12 cellular contexts compared by ENCODE assay signal in the genomic region with DNA sequence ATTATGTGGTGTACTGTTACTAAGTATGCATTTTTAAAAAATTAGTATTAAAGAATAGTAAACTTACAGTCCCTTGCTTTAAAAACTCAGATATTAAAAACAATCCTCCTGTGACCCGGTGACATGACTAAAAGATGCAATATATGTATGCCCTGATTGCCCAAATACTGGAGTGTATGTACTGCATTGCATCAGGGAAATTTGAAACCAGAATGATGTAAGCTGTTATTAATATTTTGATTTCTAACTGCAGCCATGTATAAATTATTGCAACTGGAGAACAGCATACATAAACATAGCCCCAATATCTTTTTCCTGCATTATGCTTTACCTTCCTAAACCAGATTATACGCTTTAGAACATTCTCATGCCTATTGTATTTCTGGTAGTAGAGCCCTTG. TPM values are rescaled to one million over a fixed set of nuclear protein-coding genes. Genes with fewer than 3 reads are reported as not detected.
DNase-seq lines count a peak whose midpoint lies in the region; ATAC-seq, FAIRE-seq and TF ChIP-seq lines count a peak whose summit lies in the region.
"Had no signal": no experiment of that assay in that cellular context is flagged by ENCODE, and none has a peak within 500 bp of the region (broad histone marks: within the 10 kb centered on the region; RNA-seq: fewer than 3 reads in every experiment).

No MANE protein-coding gene starts in this region.

- FAIRE-seq in pancreas (lab: Jason Lieb, UNC) = no peak

- in situ Hi-C loops in ACHN (cut with HindIII; ENCODE audit: low pct_ligation_motif_present, low pct_unique_long_range_greater_than_20kb, low sequenced_read_pairs) = no loop called here

- H3K9me3 ChIP-seq in pancreas (no peaks in the 10 kb centered on the region), left lung (no peaks in the 10 kb centered on the region)
- H3K9me3 ChIP-seq: vagina had no signal

- peaks cover 47% of the 10 kb centered on the region for H3K4me1 Mint-ChIP-seq in activated T-helper 1 cell treated with anti-CD3 and anti-CD28 coated beads, Interleukin-12 subunit alpha, Interleukin-12 subunit beta, Interleukin-2, Interleukin-4 antibody, amounts not matched to agents 30 ng/mL and 10 ng/mL and 1 ng/mL, durations not matched to agents 14 hours and 24 hours and 36 hours (ENCODE audit: low read depth)
- H3K4me1 Mint-ChIP-seq in memory B cell = peaks cover 32% of the 10 kb centered on the region

- H3K4me3 Mint-ChIP-seq in activated T-helper 1 cell treated with anti-CD3 and anti-CD28 coated beads, Interleukin-12 subunit alpha, Interleukin-12 subunit beta, Interleukin-2, Interleukin-4 antibody, amounts not matched to agents 30 ng/mL and 10 ng/mL and 1 ng/mL, durations not matched to agents 14 hours and 24 hours and 36 hours = peak overlapping the region; percentile 31
- H3K4me3 Mint-ChIP-seq in memory B cell = peak overlapping the region; percentile 22

- 89 to 93% methylated on average over 2 of the region's 2 CpGs for WGBS in pancreas, 2 donors

- H3K36me3 Mint-ChIP-seq in activated T-helper 1 cell treated with anti-CD3 and anti-CD28 coated beads, Interleukin-12 subunit alpha, Interleukin-12 subunit beta, Interleukin-2, Interleukin-4 antibody, amounts not matched to agents 30 ng/mL and 10 ng/mL and 1 ng/mL, durations not matched to agents 14 hours and 24 hours and 36 hours (ENCODE audit: low read depth) = peaks cover 22% of the 10 kb centered on the region
- H3K36me3 Mint-ChIP-seq in memory B cell = peaks cover 13% of the 10 kb centered on the region

- H3K27ac Mint-ChIP-seq in activated T-helper 1 cell treated with anti-CD3 and anti-CD28 coated beads, Interleukin-12 subunit alpha, Interleukin-12 subunit beta, Interleukin-2, Interleukin-4 antibody, amounts not matched to agents 30 ng/mL and 10 ng/mL and 1 ng/mL, durations not matched to agents 14 hours and 24 hours and 36 hours = peak overlapping the region; percentile 57
- H3K27ac Mint-ChIP-seq in memory B cell = peak overlapping the region; percentile 100

- DNase-seq in AG09309 (ENCODE audit: low read depth) (peak; percentile 17), EH (ENCODE audit: low read depth) (peak; percentile 34), memory B cell (ENCODE audit: low spot score in 2 of 2) (no peak), pancreas (no peak), ACHN (no peak), left lung (no peak), NCI-H2107 (lab: John Stamatoyannopoulos, UW) (no peak)
- DNase-seq in activated T-helper 1 cell treated with anti-CD3 and anti-CD28 coated beads, Interleukin-12 subunit alpha, Interleukin-12 subunit beta, Interleukin-2, Interleukin-4 antibody, amounts not matched to agents 30 ng/mL and 10 ng/mL and 1 ng/mL, durations not matched to agents 14 hours and 24 hours and 36 hours (ENCODE audit: low spot score) = no peak
- DNase-seq: NCI-H1417 treated with DMSO at 0.1 percent for 48 hours, nucleus accumbens, SHP77 had no signal

- H3K4me1 ChIP-seq in pancreas (peaks cover 6 to 17% (median 15%) of the 10 kb centered on the region in 3 donors), left lung (peaks cover 10 to 65% of the 10 kb centered on the region in 2 donors)

- H3K36me3 ChIP-seq in pancreas (peaks cover 0 to 3% (median 1%) of the 10 kb centered on the region in 3 donors), left lung (peaks cover 0 to 10% of the 10 kb centered on the region in 2 donors)

- H3K27me3 ChIP-seq in pancreas (no peaks in the 10 kb centered on the region), left lung (no peaks in the 10 kb centered on the region)
- H3K27me3 ChIP-seq: vagina had no signal

- intact Hi-C loops in activated T-helper 1 cell treated with anti-CD3 and anti-CD28 coated beads, Interleukin-12 subunit alpha, Interleukin-12 subunit beta, Interleukin-2, Interleukin-4 antibody, amounts not matched to agents 30 ng/mL and 10 ng/mL and 1 ng/mL, durations not matched to agents 14 hours and 24 hours and 36 hours (cut with micrococcal nuclease) = loop anchor here (2.0 to 10.0 kb wide), 4 partner anchors 369 to 1679 kb away; partner anchors contain the start of gene ZNF202
- intact Hi-C loops in pancreas (cut with DNase I) (no loop called here), left lung (cut with DNase I) (no loop called here)

- H3K27me3 Mint-ChIP-seq in activated T-helper 1 cell treated with anti-CD3 and anti-CD28 coated beads, Interleukin-12 subunit alpha, Interleukin-12 subunit beta, Interleukin-2, Interleukin-4 antibody, amounts not matched to agents 30 ng/mL and 10 ng/mL and 1 ng/mL, durations not matched to agents 14 hours and 24 hours and 36 hours (ENCODE audit: insufficient read depth) = peaks cover 2% of the 10 kb centered on the region
- no peaks in the 10 kb centered on the region for H3K27me3 Mint-ChIP-seq in memory B cell

- H3K9me3 Mint-ChIP-seq in activated T-helper 1 cell treated with anti-CD3 and anti-CD28 coated beads, Interleukin-12 subunit alpha, Interleukin-12 subunit beta, Interleukin-2, Interleukin-4 antibody, amounts not matched to agents 30 ng/mL and 10 ng/mL and 1 ng/mL, durations not matched to agents 14 hours and 24 hours and 36 hours = no peaks in the 10 kb centered on the region
- no peaks in the 10 kb centered on the region for H3K9me3 Mint-ChIP-seq in memory B cell

- no peak overlapping the region for H3K4me3 ChIP-seq in AG09309 (ENCODE audit: control insufficient read depth, low read depth, low read length)
- H3K4me3 ChIP-seq in pancreas = no peak overlapping the region
- no peak overlapping the region for H3K4me3 ChIP-seq in left lung
- H3K4me3 ChIP-seq: vagina had no signal

- ATAC-seq in memory B cell (ENCODE audit: low read depth) (no peak), pancreas (no peak), left lung (no peak)

- H3K27ac ChIP-seq in pancreas = no peak overlapping the region
- peak overlapping the region in 1 of 2 donors; percentile 100 for H3K27ac ChIP-seq in left lung
- H3K27ac ChIP-seq: vagina had no signal

- TF ChIP-seq CTCF in AG09309 (IDR thresholded peaks at IDR 0.05; ENCODE audit: control insufficient read depth, insufficient read depth, low read depth, low read length, missing control alignments) (no peak), pancreas (IDR thresholded peaks at IDR 0.05) (no peak), left lung (IDR thresholded peaks at IDR 0.05) (no peak)

RNA-seq across cellular contexts. Expression of gene HSPA8, which starts 3.7 kb away (rescaled TPM):
- total RNA-seq in activated T-helper 1 cell treated with anti-CD3 and anti-CD28 coated beads, Interleukin-12 subunit alpha, Interleukin-12 subunit beta, Interleukin-2, Interleukin-4 antibody, amounts not matched to agents 30 ng/mL and 10 ng/mL and 1 ng/mL, durations not matched to agents 14 hours and 24 hours and 36 hours = 4,132 and 4,214 TPM in 2 replicates
- total RNA-seq in pancreas = 1,000 to 10,000 TPM in 3 of 6 donors, 100 to 1,000 TPM in 3; 625 to 1,721 (median 1,008) TPM
- polyA plus RNA-seq in pancreas = 100 to 1,000 TPM; 166 to 347 TPM
- 1,000 to 10,000 TPM; 1,083 to 1,275 TPM for total RNA-seq in left lung

Comparison
In these comparisons a context has a peak if more than half of its experiments do, and no peak if none do; other contexts are left out.
1. DNase-seq: peak in AG09309 (single experiment) and EH (single experiment); none in activated T-helper 1 cell treated with anti-CD3 and anti-CD28 coated beads, Interleukin-12 subunit alpha, Interleukin-12 subunit beta, Interleukin-2, Interleukin-4 antibody, amounts not matched to agents 30 ng/mL and 10 ng/mL and 1 ng/mL, durations not matched to agents 14 hours and 24 hours and 36 hours (single experiment), memory B cell (0 of 2), pancreas (0 of 6), ACHN (single experiment), left lung (0 of 2) and NCI-H2107 (single experiment).